In the genomic region with DNA sequence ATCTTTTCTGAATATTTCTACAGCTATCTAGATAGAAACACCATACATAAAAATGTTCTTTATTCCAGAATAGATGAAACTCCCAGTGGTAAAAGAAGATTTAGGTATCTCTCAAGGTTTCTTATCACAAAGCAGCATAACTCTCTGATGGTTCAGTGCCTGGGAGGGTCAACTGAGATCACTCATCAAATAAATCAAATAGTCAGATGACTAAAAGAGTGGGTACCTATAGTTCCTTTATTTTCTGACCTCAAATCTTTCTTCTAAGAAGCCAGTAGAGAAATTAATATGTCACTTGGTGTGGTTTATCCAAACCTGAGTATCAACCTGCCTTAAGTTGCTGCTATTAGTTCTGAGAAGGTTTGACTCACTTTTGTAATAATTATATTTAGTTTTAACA, we compare ENCODE assay signal across 1 cellular context.
TF ChIP-seq lines count a peak whose summit lies in the region.

No MANE protein-coding gene starts in this region.

TF ChIP-seq in GM12878, 131 proteins besides CTCF, POLR2A, EP300 and RAD21 (continued from another document):
- TF ChIP-seq, protein P1, sequence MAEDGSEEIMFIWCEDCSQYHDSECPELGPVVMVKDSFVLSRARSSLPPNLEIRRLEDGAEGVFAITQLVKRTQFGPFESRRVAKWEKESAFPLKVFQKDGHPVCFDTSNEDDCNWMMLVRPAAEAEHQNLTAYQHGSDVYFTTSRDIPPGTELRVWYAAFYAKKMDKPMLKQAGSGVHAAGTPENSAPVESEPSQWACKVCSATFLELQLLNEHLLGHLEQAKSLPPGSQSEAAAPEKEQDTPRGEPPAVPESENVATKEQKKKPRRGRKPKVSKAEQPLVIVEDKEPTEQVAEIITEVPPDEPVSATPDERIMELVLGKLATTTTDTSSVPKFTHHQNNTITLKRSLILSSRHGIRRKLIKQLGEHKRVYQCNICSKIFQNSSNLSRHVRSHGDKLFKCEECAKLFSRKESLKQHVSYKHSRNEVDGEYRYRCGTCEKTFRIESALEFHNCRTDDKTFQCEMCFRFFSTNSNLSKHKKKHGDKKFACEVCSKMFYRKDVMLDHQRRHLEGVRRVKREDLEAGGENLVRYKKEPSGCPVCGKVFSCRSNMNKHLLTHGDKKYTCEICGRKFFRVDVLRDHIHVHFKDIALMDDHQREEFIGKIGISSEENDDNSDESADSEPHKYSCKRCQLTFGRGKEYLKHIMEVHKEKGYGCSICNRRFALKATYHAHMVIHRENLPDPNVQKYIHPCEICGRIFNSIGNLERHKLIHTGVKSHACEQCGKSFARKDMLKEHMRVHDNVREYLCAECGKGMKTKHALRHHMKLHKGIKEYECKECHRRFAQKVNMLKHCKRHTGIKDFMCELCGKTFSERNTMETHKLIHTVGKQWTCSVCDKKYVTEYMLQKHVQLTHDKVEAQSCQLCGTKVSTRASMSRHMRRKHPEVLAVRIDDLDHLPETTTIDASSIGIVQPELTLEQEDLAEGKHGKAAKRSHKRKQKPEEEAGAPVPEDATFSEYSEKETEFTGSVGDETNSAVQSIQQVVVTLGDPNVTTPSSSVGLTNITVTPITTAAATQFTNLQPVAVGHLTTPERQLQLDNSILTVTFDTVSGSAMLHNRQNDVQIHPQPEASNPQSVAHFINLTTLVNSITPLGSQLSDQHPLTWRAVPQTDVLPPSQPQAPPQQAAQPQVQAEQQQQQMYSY (CRISPR knock-in tag; IDR thresholded peaks at IDR 0.05), result no peak
- no peak for TF ChIP-seq ATF7 (IDR thresholded peaks at IDR 0.05; ENCODE audit: low read depth)
- TF ChIP-seq, protein P2, sequence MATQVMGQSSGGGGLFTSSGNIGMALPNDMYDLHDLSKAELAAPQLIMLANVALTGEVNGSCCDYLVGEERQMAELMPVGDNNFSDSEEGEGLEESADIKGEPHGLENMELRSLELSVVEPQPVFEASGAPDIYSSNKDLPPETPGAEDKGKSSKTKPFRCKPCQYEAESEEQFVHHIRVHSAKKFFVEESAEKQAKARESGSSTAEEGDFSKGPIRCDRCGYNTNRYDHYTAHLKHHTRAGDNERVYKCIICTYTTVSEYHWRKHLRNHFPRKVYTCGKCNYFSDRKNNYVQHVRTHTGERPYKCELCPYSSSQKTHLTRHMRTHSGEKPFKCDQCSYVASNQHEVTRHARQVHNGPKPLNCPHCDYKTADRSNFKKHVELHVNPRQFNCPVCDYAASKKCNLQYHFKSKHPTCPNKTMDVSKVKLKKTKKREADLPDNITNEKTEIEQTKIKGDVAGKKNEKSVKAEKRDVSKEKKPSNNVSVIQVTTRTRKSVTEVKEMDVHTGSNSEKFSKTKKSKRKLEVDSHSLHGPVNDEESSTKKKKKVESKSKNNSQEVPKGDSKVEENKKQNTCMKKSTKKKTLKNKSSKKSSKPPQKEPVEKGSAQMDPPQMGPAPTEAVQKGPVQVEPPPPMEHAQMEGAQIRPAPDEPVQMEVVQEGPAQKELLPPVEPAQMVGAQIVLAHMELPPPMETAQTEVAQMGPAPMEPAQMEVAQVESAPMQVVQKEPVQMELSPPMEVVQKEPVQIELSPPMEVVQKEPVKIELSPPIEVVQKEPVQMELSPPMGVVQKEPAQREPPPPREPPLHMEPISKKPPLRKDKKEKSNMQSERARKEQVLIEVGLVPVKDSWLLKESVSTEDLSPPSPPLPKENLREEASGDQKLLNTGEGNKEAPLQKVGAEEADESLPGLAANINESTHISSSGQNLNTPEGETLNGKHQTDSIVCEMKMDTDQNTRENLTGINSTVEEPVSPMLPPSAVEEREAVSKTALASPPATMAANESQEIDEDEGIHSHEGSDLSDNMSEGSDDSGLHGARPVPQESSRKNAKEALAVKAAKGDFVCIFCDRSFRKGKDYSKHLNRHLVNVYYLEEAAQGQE (IDR thresholded peaks at IDR 0.05; ENCODE audit: low read depth, low read length), result no peak
